In genomic region chr10:132632091-132632561, GRCh38 we compare ENCODE assay signal across 13 cellular contexts.
DNase-seq lines count a peak whose midpoint lies in the region; ATAC-seq and TF ChIP-seq lines count a peak whose summit lies in the region.
"Had no signal": no experiment of that assay in that cellular context is flagged by ENCODE, and none has a peak within 500 bp of the region (broad histone marks: within the 10 kb centered on the region; RNA-seq: fewer than 3 reads in every experiment).

No MANE protein-coding gene starts in this region.

- ATAC-seq in heart left ventricle (peak; percentile 69 to 79 (median 78)), HG02763 (IDR thresholded peaks at IDR 0.05; ENCODE audit: unreplicated experiment) (no peak), GM18909 (IDR thresholded peaks at IDR 0.05; ENCODE audit: poor library complexity, unreplicated experiment) (no peak), GM19324 (IDR thresholded peaks at IDR 0.05; ENCODE audit: low FRiP score, unreplicated experiment) (no peak)
- ATAC-seq: GM23338 had no signal

- H4K20me1 ChIP-seq in osteoblast (ENCODE audit: insufficient read depth, low read length) = peaks cover 39% of the 10 kb centered on the region

- no peak overlapping the region for H3K4me2 ChIP-seq in osteoblast (ENCODE audit: insufficient read depth, low read length)
- H3K4me2 ChIP-seq: GM23338 had no signal

- DNase-seq in caudate nucleus (lab: John Stamatoyannopoulos, UW) (peak in 3 of 61 donors; percentile 28 to 55 (median 50)), heart left ventricle (peak; percentile 75 to 94 (median 83)), osteoblast (ENCODE audit: insufficient read length, low spot score, missing footprints) (peak; percentile 48), thyroid gland (no peak)
- DNase-seq in effector memory CD4-positive, alpha-beta T cell = no peak
- DNase-seq: effector CD4-positive, alpha-beta T cell; NCI-H187; NCI-H748 treated with DMSO at 0.1 percent for 48 hours; SHP77 treated with DMSO at 0.1 percent for 48 hours had no signal

- 22 to 41% (median 26%) methylated on average over 9 to 13 of the region's 13 CpGs for WGBS in heart left ventricle, 4 donors
- 67 to 76% methylated on average over 10 to 11 of the region's 13 CpGs for WGBS in thyroid gland, 2 donors

- H2AFZ ChIP-seq in osteoblast (ENCODE audit: low read length) = no peak overlapping the region
- H2AFZ ChIP-seq: GM23338 had no signal

- H3K4me3 ChIP-seq in heart left ventricle (no peak overlapping the region), osteoblast (ENCODE audit: insufficient read depth, low read length) (no peak overlapping the region), thyroid gland (replicated peaks in 1 of 3) (no peak overlapping the region)
- H3K4me3 ChIP-seq in effector memory CD4-positive, alpha-beta T cell (ENCODE audit: insufficient read depth, low read depth, low read length, poor library complexity, severe bottlenecking) = no peak overlapping the region
- H3K4me3 ChIP-seq: GM23338 had no signal

- H3K4me1 ChIP-seq in heart left ventricle (peaks cover 25 to 91% (median 75%) of the 10 kb centered on the region in 12 donors), osteoblast (ENCODE audit: insufficient read depth, low read length) (peaks cover 10% of the 10 kb centered on the region), thyroid gland (peaks cover 4 to 33% of the 10 kb centered on the region in 2 donors)
- H3K4me1 ChIP-seq in effector memory CD4-positive, alpha-beta T cell (ENCODE audit: control insufficient read depth, insufficient read depth, low read length, poor library complexity, severe bottlenecking) = no peaks in the 10 kb centered on the region

- TF ChIP-seq POLR2A in heart left ventricle (IDR thresholded peaks at IDR 0.05) = no peak
- TF ChIP-seq POLR2A in thyroid gland (IDR thresholded peaks at IDR 0.05) = no peak

- peaks cover 19% of the 10 kb centered on the region for H3K79me2 ChIP-seq in osteoblast (ENCODE audit: insufficient read depth, low read length)

- no peaks in the 10 kb centered on the region for H3K36me3 ChIP-seq in heart left ventricle
- no peaks in the 10 kb centered on the region for H3K36me3 ChIP-seq in osteoblast (ENCODE audit: insufficient read depth, low read length)
- H3K36me3 ChIP-seq in thyroid gland = no peaks in the 10 kb centered on the region
- no peaks in the 10 kb centered on the region for H3K36me3 ChIP-seq in effector memory CD4-positive, alpha-beta T cell (ENCODE audit: control insufficient read depth, insufficient read depth, low read length)

- intact Hi-C loops in heart left ventricle (cut with DNase I) = loop anchor here (1.0 to 10.0 kb wide), 12 partner anchors 40 to 407 kb away; partner anchors contain the start of genes INPP5A (in 3 of the 10) and PWWP2B (in 3 of the 10)
- intact Hi-C loops in thyroid gland (cut with DNase I) = loop anchor here (10.0 kb wide), 1 partner anchor 407 kb away; no protein-coding TSS in a partner anchor

- H3K27ac ChIP-seq in caudate nucleus (ENCODE audit: low read depth, low read length) (peak overlapping the region; percentile 81), heart left ventricle (peak overlapping the region; percentile 90 to 99 (median 96)), osteoblast (ENCODE audit: low read depth, low read length) (no peak overlapping the region), thyroid gland (peak overlapping the region in 2 of 3 donors; percentile 17 to 49)
- no peak overlapping the region for H3K27ac ChIP-seq in effector memory CD4-positive, alpha-beta T cell (ENCODE audit: insufficient read depth, low read length, poor library complexity, severe bottlenecking)

- H3K27me3 ChIP-seq in heart left ventricle (no peaks in the 10 kb centered on the region), osteoblast (ENCODE audit: insufficient read depth, low read length) (no peaks in the 10 kb centered on the region), thyroid gland (no peaks in the 10 kb centered on the region)
- no peaks in the 10 kb centered on the region for H3K27me3 ChIP-seq in effector memory CD4-positive, alpha-beta T cell (replicated peaks; ENCODE audit: control insufficient read depth, insufficient read depth, low read length, poor library complexity, severe bottlenecking)

- no peaks in the 10 kb centered on the region for H3K9me3 ChIP-seq in heart left ventricle
- H3K9me3 ChIP-seq in osteoblast (ENCODE audit: low read depth, low read length) = no peaks in the 10 kb centered on the region
- no peaks in the 10 kb centered on the region for H3K9me3 ChIP-seq in thyroid gland
- no peaks in the 10 kb centered on the region for H3K9me3 ChIP-seq in effector memory CD4-positive, alpha-beta T cell (ENCODE audit: control insufficient read depth, low read length)

- no peak for TF ChIP-seq CTCF in heart left ventricle (IDR thresholded peaks at IDR 0.05)
- no peak for TF ChIP-seq CTCF in osteoblast (IDR thresholded peaks at IDR 0.05; ENCODE audit: extremely low read depth, low read depth, low read length)
- TF ChIP-seq CTCF in thyroid gland (IDR thresholded peaks at IDR 0.05) = no peak

Comparison
In these comparisons a context has a peak if more than half of its experiments do, and no peak if none do; other contexts are left out.
1. DNase-seq: peak in heart left ventricle (5 of 5) and osteoblast (single experiment); none in thyroid gland (0 of 2) and effector memory CD4-positive, alpha-beta T cell (0 of 3).
2. H3K27ac ChIP-seq: peak in caudate nucleus (single experiment), heart left ventricle (12 of 12) and thyroid gland (2 of 3); none in osteoblast (single experiment) and effector memory CD4-positive, alpha-beta T cell (single experiment).
3. ATAC-seq: peak in heart left ventricle (4 of 4); none in HG02763 (single experiment), GM18909 (single experiment) and GM19324 (single experiment).